Comparison of ENCODE assay signal across 13 cellular contexts in genomic region chr7:8668627-8669500, GRCh38.
DNase-seq lines count a peak whose midpoint lies in the region; ATAC-seq and TF ChIP-seq lines count a peak whose summit lies in the region.
"Had no signal": no experiment of that assay in that cellular context is flagged by ENCODE, and none has a peak within 500 bp of the region (broad histone marks: within the 10 kb centered on the region; RNA-seq: fewer than 3 reads in every experiment).

No MANE protein-coding gene starts in this region.

- intact Hi-C loops in lower lobe of right lung (cut with DNase I), result no loop called here

- no peaks in the 10 kb centered on the region for H3K9me3 ChIP-seq in lower lobe of right lung

- no peaks in the 10 kb centered on the region for H3K27me3 Mint-ChIP-seq in stimulated activated naive CD8-positive, alpha-beta T cell treated with anti-CD3 and anti-CD28 coated beads, Interleukin-15, amount 100 ng/mL, for 72 hours
- H3K27me3 Mint-ChIP-seq: CD4-positive, CD25-positive, alpha-beta regulatory T cell had no signal

- no peaks in the 10 kb centered on the region for H3K27me3 ChIP-seq in lower lobe of right lung (ENCODE audit: low read depth)
- H3K27me3 ChIP-seq: BLaER1 treated with 17β-estradiol and CSF1 and Interleukin-3, amounts not matched to agents 10 nM and 100 nM had no signal

- H3K36me3 Mint-ChIP-seq in stimulated activated effector memory CD8-positive, alpha-beta T cell treated with anti-CD3 and anti-CD28 coated beads, Interleukin-12 subunit alpha, Interleukin-12 subunit beta, amount 100 ng/mL, for 72 hours, result no peaks in the 10 kb centered on the region
- H3K36me3 Mint-ChIP-seq: CD4-positive, CD25-positive, alpha-beta regulatory T cell had no signal

- no peaks in the 10 kb centered on the region for H3K36me3 ChIP-seq in lower lobe of right lung
- H3K36me3 ChIP-seq: BLaER1 treated with 17β-estradiol and CSF1 and Interleukin-3, amounts not matched to agents 10 nM and 100 nM had no signal

- DNase-seq in stimulated activated naive CD8-positive, alpha-beta T cell treated with anti-CD3 and anti-CD28 coated beads, Interleukin-15, amount 100 ng/mL, for 72 hours, result no peak
- no peak for DNase-seq in stimulated activated naive CD8-positive, alpha-beta T cell treated with anti-CD3 and anti-CD28 coated beads, Interleukin-15, Interleukin-2, amounts not matched to agents 100 U/mL and 50 U/mL, for 24 hours
- DNase-seq in lower lobe of right lung (peak; percentile 23), SW480 (ENCODE audit: low spot score) (no peak), DMS53 treated with DMSO at 0.1 percent for 48 hours (lab: John Stamatoyannopoulos, UW; ENCODE audit: unreplicated experiment) (no peak)
- no peak for DNase-seq in stimulated activated effector memory CD8-positive, alpha-beta T cell treated with anti-CD3 and anti-CD28 coated beads, Interleukin-12 subunit alpha, Interleukin-12 subunit beta, amount 100 ng/mL, for 72 hours (ENCODE audit: low spot score in 2 of 2)
- DNase-seq: ACHN; CD4-positive, CD25-positive, alpha-beta regulatory T cell; DMS53; GM23248 had no signal

- H3K4me1 ChIP-seq in lower lobe of right lung, result no peaks in the 10 kb centered on the region
- H3K4me1 ChIP-seq: BLaER1 treated with 17β-estradiol and CSF1 and Interleukin-3, amounts not matched to agents 10 nM and 100 nM had no signal

- peak; percentile 12 for ATAC-seq in stimulated activated naive CD8-positive, alpha-beta T cell treated with anti-CD3 and anti-CD28 coated beads, Interleukin-15, amount 100 ng/mL, for 72 hours
- ATAC-seq in stimulated activated naive CD8-positive, alpha-beta T cell treated with anti-CD3 and anti-CD28 coated beads, Interleukin-15, Interleukin-2, amounts not matched to agents 100 U/mL and 50 U/mL, for 24 hours, result no peak
- ATAC-seq in lower lobe of right lung (peak in 1 of 2 donors; percentile 42), GM19455 (IDR thresholded peaks at IDR 0.05; ENCODE audit: unreplicated experiment) (no peak)
- peak; percentile 49 for ATAC-seq in stimulated activated effector memory CD8-positive, alpha-beta T cell treated with anti-CD3 and anti-CD28 coated beads, Interleukin-12 subunit alpha, Interleukin-12 subunit beta, amount 100 ng/mL, for 72 hours
- ATAC-seq: HCT116 had no signal

- H3K27ac Mint-ChIP-seq in stimulated activated naive CD8-positive, alpha-beta T cell treated with anti-CD3 and anti-CD28 coated beads, Interleukin-15, amount 100 ng/mL, for 72 hours, result no peak overlapping the region
- no peak overlapping the region for H3K27ac Mint-ChIP-seq in stimulated activated effector memory CD8-positive, alpha-beta T cell treated with anti-CD3 and anti-CD28 coated beads, Interleukin-12 subunit alpha, Interleukin-12 subunit beta, amount 100 ng/mL, for 72 hours
- H3K27ac Mint-ChIP-seq: CD4-positive, CD25-positive, alpha-beta regulatory T cell had no signal

- peaks cover 0 to 9% of the 10 kb centered on the region in 2 donors for H3K9me3 Mint-ChIP-seq in stimulated activated naive CD8-positive, alpha-beta T cell treated with anti-CD3 and anti-CD28 coated beads, Interleukin-15, amount 100 ng/mL, for 72 hours
- H3K9me3 Mint-ChIP-seq in stimulated activated effector memory CD8-positive, alpha-beta T cell treated with anti-CD3 and anti-CD28 coated beads, Interleukin-12 subunit alpha, Interleukin-12 subunit beta, amount 100 ng/mL, for 72 hours, result peaks cover 19% of the 10 kb centered on the region

- no peak overlapping the region for H3K4me3 ChIP-seq in lower lobe of right lung
- H3K4me3 ChIP-seq: BLaER1 treated with 17β-estradiol and CSF1 and Interleukin-3, amounts not matched to agents 10 nM and 100 nM; GM23248 had no signal

- no peak overlapping the region for H3K4me3 Mint-ChIP-seq in stimulated activated naive CD8-positive, alpha-beta T cell treated with anti-CD3 and anti-CD28 coated beads, Interleukin-15, amount 100 ng/mL, for 72 hours
- H3K4me3 Mint-ChIP-seq in stimulated activated effector memory CD8-positive, alpha-beta T cell treated with anti-CD3 and anti-CD28 coated beads, Interleukin-12 subunit alpha, Interleukin-12 subunit beta, amount 100 ng/mL, for 72 hours, result no peak overlapping the region
- H3K4me3 Mint-ChIP-seq: CD4-positive, CD25-positive, alpha-beta regulatory T cell had no signal

- H3K4me1 Mint-ChIP-seq in stimulated activated naive CD8-positive, alpha-beta T cell treated with anti-CD3 and anti-CD28 coated beads, Interleukin-15, amount 100 ng/mL, for 72 hours, result no peaks in the 10 kb centered on the region
- no peaks in the 10 kb centered on the region for H3K4me1 Mint-ChIP-seq in stimulated activated effector memory CD8-positive, alpha-beta T cell treated with anti-CD3 and anti-CD28 coated beads, Interleukin-12 subunit alpha, Interleukin-12 subunit beta, amount 100 ng/mL, for 72 hours
- H3K4me1 Mint-ChIP-seq: CD4-positive, CD25-positive, alpha-beta regulatory T cell had no signal

- H3K27ac ChIP-seq in lower lobe of right lung, result no peak overlapping the region
- H3K27ac ChIP-seq: BLaER1 treated with 17β-estradiol and CSF1 and Interleukin-3, amounts not matched to agents 10 nM and 100 nM; GM23248 had no signal

- no peak for TF ChIP-seq CTCF in lower lobe of right lung (IDR thresholded peaks at IDR 0.05)

Comparison
In these comparisons a context has a peak if more than half of its experiments do, and no peak if none do; other contexts are left out.
1. ATAC-seq: peak in stimulated activated naive CD8-positive, alpha-beta T cell treated with anti-CD3 and anti-CD28 coated beads, Interleukin-15, amount 100 ng/mL, for 72 hours (single experiment) and stimulated activated effector memory CD8-positive, alpha-beta T cell treated with anti-CD3 and anti-CD28 coated beads, Interleukin-12 subunit alpha, Interleukin-12 subunit beta, amount 100 ng/mL, for 72 hours (single experiment); none in stimulated activated naive CD8-positive, alpha-beta T cell treated with anti-CD3 and anti-CD28 coated beads, Interleukin-15, Interleukin-2, amounts not matched to agents 100 U/mL and 50 U/mL, for 24 hours (single experiment) and GM19455 (single experiment).